In the genomic region with DNA sequence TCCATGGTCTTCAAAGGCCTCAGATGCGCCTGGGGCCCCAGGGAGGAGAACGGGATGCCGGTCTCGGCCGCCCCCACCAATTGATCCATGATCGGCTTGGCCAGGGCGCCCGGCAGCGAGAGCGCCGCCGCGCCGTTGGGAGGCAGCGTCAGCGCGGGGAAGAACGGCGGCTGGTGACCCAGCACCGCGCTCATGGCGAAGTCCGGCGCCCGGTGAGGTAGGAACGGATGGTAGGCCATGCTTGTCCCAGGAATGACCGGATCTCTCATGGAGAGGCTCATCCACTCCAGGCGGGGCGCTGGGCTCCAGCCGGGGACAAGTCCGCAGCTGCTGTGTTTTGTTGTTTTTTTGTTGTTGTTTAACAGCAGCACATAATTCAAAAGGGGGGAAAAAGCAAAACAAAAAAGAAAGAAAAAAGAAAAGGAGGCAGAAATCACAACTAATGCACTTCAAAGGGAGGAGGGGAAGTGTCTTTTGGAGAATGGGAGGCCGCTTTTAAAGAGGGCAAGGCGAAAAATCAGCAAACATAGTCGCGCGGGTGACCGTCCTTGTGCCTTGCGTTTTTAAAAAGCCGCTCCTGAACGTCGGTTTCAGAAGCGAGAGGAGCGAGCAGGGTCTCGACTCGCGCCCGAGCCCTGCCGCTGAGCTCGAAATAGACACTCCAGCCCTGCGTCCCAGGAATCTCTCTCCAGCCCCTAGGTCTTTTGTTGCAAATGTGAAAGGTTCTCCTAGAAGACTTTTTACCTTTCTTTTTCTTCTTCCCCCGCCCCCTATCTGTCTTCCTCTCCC, we compare ENCODE assay signal across 9 cellular contexts. TPM values are rescaled to one million over a fixed set of nuclear protein-coding genes. Genes with fewer than 3 reads are reported as not detected.
DNase-seq lines count a peak whose midpoint lies in the region; ATAC-seq lines count a peak whose summit lies in the region.
"Had no signal": no experiment of that assay in that cellular context is flagged by ENCODE, and none has a peak within 500 bp of the region (broad histone marks: within the 10 kb centered on the region; RNA-seq: fewer than 3 reads in every experiment).

No MANE protein-coding gene starts in this region.

- intact Hi-C loops in right cardiac atrium (cut with DNase I): no loop called here

- H3K27me3 ChIP-seq in right cardiac atrium (ENCODE audit: control insufficient read depth, insufficient read depth) (no peaks in the 10 kb centered on the region), skeletal muscle satellite cell (ENCODE audit: control insufficient read depth, insufficient read depth, low read length) (peaks cover 14% of the 10 kb centered on the region)

- H3K4me2 ChIP-seq in skeletal muscle satellite cell (ENCODE audit: low read length): peak overlapping the region; percentile 98

- peaks cover 21% of the 10 kb centered on the region for H3K36me3 Mint-ChIP-seq in activated CD4-positive, alpha-beta memory T cell treated with anti-CD3 and anti-CD28 coated beads, Interleukin-2, amount 10 ng/mL, durations not matched to agents 7 days and 5 days (ENCODE audit: low read depth)

- H3K4me3 Mint-ChIP-seq in activated CD4-positive, alpha-beta memory T cell treated with anti-CD3 and anti-CD28 coated beads, Interleukin-2, amount 10 ng/mL, durations not matched to agents 7 days and 5 days: peak overlapping the region; percentile 62

- CTCF ChIA-PET in activated CD4-positive, alpha-beta memory T cell treated with anti-CD3 and anti-CD28 coated beads, Interleukin-2, amount 10 ng/mL, durations not matched to agents 7 days and 5 days (lab: Charles Lee): interaction anchor here (0.6 kb wide), 1 partner anchor 1593 kb away, joined by 3 read pairs; no protein-coding TSS in a partner anchor

- peak overlapping the region; percentile 96 for H3K27ac ChIP-seq in right cardiac atrium (ENCODE audit: low read length)

- H3K9me3 ChIP-seq in right cardiac atrium (ENCODE audit: control insufficient read depth, low read length) (no peaks in the 10 kb centered on the region), skeletal muscle satellite cell (replicated peaks; ENCODE audit: low read length) (peaks cover 3% of the 10 kb centered on the region)

- no peak overlapping the region for H3K27ac Mint-ChIP-seq in activated CD4-positive, alpha-beta memory T cell treated with anti-CD3 and anti-CD28 coated beads, Interleukin-2, amount 10 ng/mL, durations not matched to agents 7 days and 5 days

- peak; percentile 30 to 33 for ATAC-seq in right cardiac atrium

- peaks cover 16% of the 10 kb centered on the region for H3K4me1 Mint-ChIP-seq in activated CD4-positive, alpha-beta memory T cell treated with anti-CD3 and anti-CD28 coated beads, Interleukin-2, amount 10 ng/mL, durations not matched to agents 7 days and 5 days

- peak overlapping the region; percentile 99 for H3K9ac ChIP-seq in skeletal muscle satellite cell (ENCODE audit: low read depth, low read length)

- H3K9me3 Mint-ChIP-seq in activated CD4-positive, alpha-beta memory T cell treated with anti-CD3 and anti-CD28 coated beads, Interleukin-2, amount 10 ng/mL, durations not matched to agents 7 days and 5 days: no peaks in the 10 kb centered on the region

- peaks cover 45% of the 10 kb centered on the region for H3K36me3 ChIP-seq in skeletal muscle satellite cell (ENCODE audit: insufficient read depth, low read length)

- H3K27me3 Mint-ChIP-seq in activated CD4-positive, alpha-beta memory T cell treated with anti-CD3 and anti-CD28 coated beads, Interleukin-2, amount 10 ng/mL, durations not matched to agents 7 days and 5 days: peaks cover 82% of the 10 kb centered on the region

- 1% methylated on average over 51 of the region's 51 CpGs for WGBS in right cardiac atrium

- DNase-seq in NCI-H82 (lab: John Stamatoyannopoulos, UW) (peak; percentile 61), NCI-H82 treated with DMSO at 0.1 percent for 48 hours (lab: John Stamatoyannopoulos, UW; ENCODE audit: unreplicated experiment) (no peak), right cardiac atrium (peak in 2 of 3 donors; percentile 73 to 75), DMS79 treated with DMSO at 0.1 percent for 48 hours (lab: John Stamatoyannopoulos, UW) (no peak), nucleus accumbens (lab: John Stamatoyannopoulos, UW) (no peak), NCI-H526 (lab: John Stamatoyannopoulos, UW) (no peak)
- DNase-seq in activated CD4-positive, alpha-beta memory T cell treated with anti-CD3 and anti-CD28 coated beads, Interleukin-2, amount 10 ng/mL, durations not matched to agents 7 days and 5 days: no peak

- POLR2A ChIA-PET in activated CD4-positive, alpha-beta memory T cell treated with anti-CD3 and anti-CD28 coated beads, Interleukin-2, amount 10 ng/mL, durations not matched to agents 7 days and 5 days (lab: Charles Lee): interaction anchor here (1.5 kb wide), 1 partner anchor 12 kb away, joined by 3 read pairs; no protein-coding TSS in a partner anchor

- H3K4me3 ChIP-seq in right cardiac atrium (ENCODE audit: low read length): peak overlapping the region; percentile 91
- peak overlapping the region; percentile 75 for H3K4me3 ChIP-seq in skeletal muscle satellite cell (ENCODE audit: low read length)

- H3K4me1 ChIP-seq in right cardiac atrium (ENCODE audit: control insufficient read depth, insufficient read depth, low read length) (no peaks in the 10 kb centered on the region), skeletal muscle satellite cell (ENCODE audit: control insufficient read depth, insufficient read depth, low read length) (peaks cover 26% of the 10 kb centered on the region)

RNA-seq across cellular contexts. Expression of a gene that starts 0.9 kb away (rescaled TPM):
- total RNA-seq in activated CD4-positive, alpha-beta memory T cell treated with anti-CD3 and anti-CD28 coated beads, Interleukin-2, amount 10 ng/mL, durations not matched to agents 7 days and 5 days: not detected
- 10 to 100 TPM in 1 of 4 donors, 1 to 10 TPM in 3; 7.6 to 19.0 (median 9.0) TPM for total RNA-seq in right cardiac atrium
- polyA plus RNA-seq in right cardiac atrium: 13.9 TPM
- total RNA-seq in skeletal muscle satellite cell (2012; rRNA removed): 68.1 and 69.0 TPM in 2 replicates
- total RNA-seq: activated CD8-positive, alpha-beta memory T cell treated with anti-CD3 and anti-CD28 coated beads for 36 hours had no signal

Comparison
In these comparisons a context has a peak if more than half of its experiments do, and no peak if none do; other contexts are left out.
1. DNase-seq: peak in NCI-H82 (single experiment) and right cardiac atrium (2 of 3); none in NCI-H82 treated with DMSO at 0.1 percent for 48 hours (single experiment), activated CD4-positive, alpha-beta memory T cell treated with anti-CD3 and anti-CD28 coated beads, Interleukin-2, amount 10 ng/mL, durations not matched to agents 7 days and 5 days (single experiment), DMS79 treated with DMSO at 0.1 percent for 48 hours (single experiment), nucleus accumbens (0 of 56) and NCI-H526 (0 of 2).
2. RNA of a gene that starts 0.9 kb away (total RNA-seq): 7.6 to 19.0 TPM in right cardiac atrium; not detected in activated CD4-positive, alpha-beta memory T cell treated with anti-CD3 and anti-CD28 coated beads, Interleukin-2, amount 10 ng/mL, durations not matched to agents 7 days and 5 days; every median in the first group is over 4 times any median in the second.